Comparison of ENCODE assay signal across 17 cellular contexts in genomic region chr9:132662152-132662945, GRCh38. TPM values are rescaled to one million over a fixed set of nuclear protein-coding genes. Genes with fewer than 3 reads are reported as not detected.
DNase-seq lines count a peak whose midpoint lies in the region; FAIRE-seq and TF ChIP-seq lines count a peak whose summit lies in the region.
"Had no signal": no experiment of that assay in that cellular context is flagged by ENCODE, and none has a peak within 500 bp of the region (broad histone marks: within the 10 kb centered on the region; RNA-seq: fewer than 3 reads in every experiment).

No MANE protein-coding gene starts in this region.

- FAIRE-seq in urothelium cell line (lab: Jason Lieb, UNC), result no peak
- FAIRE-seq: A204.1, G401.6, GM12878 had no signal

- no peak for TF ChIP-seq CTCF in breast epithelium (IDR thresholded peaks at IDR 0.05)
- no peak for TF ChIP-seq CTCF in MCF 10A (IDR thresholded peaks at IDR 0.05; ENCODE audit: unreplicated experiment)
- TF ChIP-seq CTCF in thyroid gland (IDR thresholded peaks at IDR 0.05), result no peak

- no peaks in the 10 kb centered on the region for H3K4me1 Mint-ChIP-seq in MCF 10A (ENCODE audit: insufficient read depth, unreplicated experiment)

- 25 to 34% methylated on average over 12 of the region's 12 CpGs for WGBS in thyroid gland, 2 donors

- H3K4me1 ChIP-seq in breast epithelium, result peaks cover 0 to 5% of the 10 kb centered on the region in 2 donors
- peaks cover 36 to 66% of the 10 kb centered on the region in 2 donors for H3K4me1 ChIP-seq in thyroid gland

- H3K27ac ChIP-seq in breast epithelium (peak overlapping the region; percentile 43 to 48), thyroid gland (peak overlapping the region; percentile 82 to 85 (median 85))
- H3K27ac ChIP-seq: BLaER1 treated with 17β-estradiol and CSF1 and Interleukin-3, amounts not matched to agents 10 nM and 100 nM had no signal

- no TSS peak for BruUV-seq in MCF 10A (replicated peaks; lab: Mats Ljungman, UMichigan)

- CTCF ChIA-PET in MCF 10A (lab: Yijun Ruan, JAX), result interaction anchor here (1.9 kb wide), 1 partner anchor 11 kb away, joined by 6 read pairs; no protein-coding TSS in a partner anchor

- H3K4me3 Mint-ChIP-seq in MCF 10A (ENCODE audit: unreplicated experiment), result no peak overlapping the region
- H3K4me3 Mint-ChIP-seq: CD8-positive, alpha-beta memory T cell had no signal

- POLR2A ChIA-PET in MCF 10A (lab: Yijun Ruan, JAX), result no interaction called here

- no peaks in the 10 kb centered on the region for H3K9me3 ChIP-seq in breast epithelium
- H3K9me3 ChIP-seq in thyroid gland, result no peaks in the 10 kb centered on the region
- H3K9me3 ChIP-seq: BLaER1 treated with 17β-estradiol and CSF1 and Interleukin-3, amounts not matched to agents 10 nM and 100 nM had no signal

- intact Hi-C loops in breast epithelium (cut with DNase I; ENCODE audit: low total_unique reads) (no loop called here), MCF 10A (cut with micrococcal nuclease) (no loop called here), thyroid gland (cut with DNase I) (no loop called here)

- peaks cover 4% of the 10 kb centered on the region for H3K36me3 Mint-ChIP-seq in MCF 10A (ENCODE audit: insufficient read depth, unreplicated experiment)
- H3K36me3 Mint-ChIP-seq: IgD-negative memory B cell had no signal

- H3K4me3 ChIP-seq in breast epithelium (peak overlapping the region in 1 of 3 donors; percentile 9), thyroid gland (replicated peaks in 1 of 3) (peak overlapping the region in 1 of 3 donors; percentile 4)
- H3K4me3 ChIP-seq: BLaER1 treated with 17β-estradiol and CSF1 and Interleukin-3, amounts not matched to agents 10 nM and 100 nM; GM12878 had no signal

- H3K27me3 Mint-ChIP-seq in MCF 10A (ENCODE audit: insufficient read depth, unreplicated experiment), result no peaks in the 10 kb centered on the region
- H3K27me3 Mint-ChIP-seq: CD8-positive, alpha-beta memory T cell; IgD-negative memory B cell had no signal

- H3K27ac Mint-ChIP-seq in MCF 10A (ENCODE audit: low read depth, unreplicated experiment), result no peak overlapping the region
- H3K27ac Mint-ChIP-seq: IgD-negative memory B cell had no signal

- TF ChIP-seq POLR2A in breast epithelium (IDR thresholded peaks at IDR 0.05) (no peak), thyroid gland (IDR thresholded peaks at IDR 0.05) (peak in 1 of 2 donors; percentile 28)

- H3K36me3 ChIP-seq in breast epithelium, result no peaks in the 10 kb centered on the region
- peaks cover 11 to 23% of the 10 kb centered on the region in 2 donors for H3K36me3 ChIP-seq in thyroid gland

- no peaks in the 10 kb centered on the region for H3K27me3 ChIP-seq in breast epithelium
- no peaks in the 10 kb centered on the region for H3K27me3 ChIP-seq in thyroid gland
- H3K27me3 ChIP-seq: BLaER1 treated with 17β-estradiol and CSF1 and Interleukin-3, amounts not matched to agents 10 nM and 100 nM had no signal

- H3K9me3 Mint-ChIP-seq in MCF 10A (ENCODE audit: unreplicated experiment), result no peaks in the 10 kb centered on the region
- H3K9me3 Mint-ChIP-seq: CD8-positive, alpha-beta memory T cell; IgD-negative memory B cell had no signal

- DNase-seq in breast epithelium (ENCODE audit: low spot score in 2 of 2) (no peak), MCF 10A (ENCODE audit: unreplicated experiment) (no peak), astrocyte of the hippocampus (ENCODE audit: low read depth, low spot score) (peak; percentile 10), kidney tubule cell (ENCODE audit: low spot score) (peak; percentile 55), thyroid gland (peak; percentile 62 to 67), hepatic stellate cell (ENCODE audit: low spot score) (no peak), urothelium cell line (ENCODE audit: low spot score) (no peak), NCI-H226 (no peak)
- DNase-seq: CD8-positive, alpha-beta memory T cell; DMS79 treated with DMSO at 0.1 percent for 48 hours; NCI-H187; NCI-H510A treated with DMSO at 0.1 percent for 48 hours had no signal

RNA-seq across cellular contexts. Expression of gene DDX31, which starts 7.4 kb away (rescaled TPM):
- 10 to 100 TPM; 10.2 to 23.6 (median 19.0) TPM for total RNA-seq in breast epithelium
- total RNA-seq in MCF 10A (2022), result 28.5 and 28.8 TPM in 2 replicates
- total RNA-seq in thyroid gland, result 10 to 100 TPM; 33.4 to 44.1 (median 36.0) TPM

RNA-seq across cellular contexts. Expression of gene GTF3C4, which starts 7.9 kb away (rescaled TPM):
- total RNA-seq in breast epithelium, result 10 to 100 TPM in 2 of 3 donors, 1 to 10 TPM in 1; 9.3 to 19.6 (median 13.4) TPM
- 18.3 and 19.7 TPM in 2 replicates for total RNA-seq in MCF 10A (2022)
- total RNA-seq in thyroid gland, result 10 to 100 TPM; 20.5 to 25.0 (median 22.1) TPM

Comparison
In these comparisons a context has a peak if more than half of its experiments do, and no peak if none do; other contexts are left out.
1. DNase-seq: peak in astrocyte of the hippocampus (single experiment), kidney tubule cell (single experiment) and thyroid gland (2 of 2); none in breast epithelium (0 of 2), MCF 10A (single experiment), hepatic stellate cell (single experiment), urothelium cell line (single experiment) and NCI-H226 (single experiment).